In genomic region chr7:158431941-158432347, GRCh38 we compare ENCODE assay signal across 10 cellular contexts.
DNase-seq lines count a peak whose midpoint lies in the region; ATAC-seq and TF ChIP-seq lines count a peak whose summit lies in the region.
"Had no signal": no experiment of that assay in that cellular context is flagged by ENCODE, and none has a peak within 500 bp of the region (broad histone marks: within the 10 kb centered on the region; RNA-seq: fewer than 3 reads in every experiment).

No MANE protein-coding gene starts in this region.

- peak overlapping the region; percentile 42 for H3K27ac ChIP-seq in vagina

- no peak overlapping the region for H3K4me3 Mint-ChIP-seq in activated T-cell treated with anti-CD3 and anti-CD28 coated beads, Interleukin-2, amount 50 U/mL, for 24 hours

- no peak overlapping the region for H3K27ac Mint-ChIP-seq in activated T-cell treated with anti-CD3 and anti-CD28 coated beads, Interleukin-2, amount 50 U/mL, for 24 hours

- H3K9me3 ChIP-seq in mucosa of descending colon, result no peaks in the 10 kb centered on the region
- H3K9me3 ChIP-seq in vagina, result no peaks in the 10 kb centered on the region

- H3K4me1 ChIP-seq in mucosa of descending colon (ENCODE audit: low read depth) (peaks cover 18% of the 10 kb centered on the region), vagina (peaks cover 11% of the 10 kb centered on the region)

- peaks cover 25% of the 10 kb centered on the region for H3K27me3 Mint-ChIP-seq in activated T-cell treated with anti-CD3 and anti-CD28 coated beads, Interleukin-2, amount 50 U/mL, for 24 hours

- H3K9me3 Mint-ChIP-seq in activated T-cell treated with anti-CD3 and anti-CD28 coated beads, Interleukin-2, amount 50 U/mL, for 24 hours, result no peaks in the 10 kb centered on the region

- TF ChIP-seq CTCF in mucosa of descending colon (IDR thresholded peaks at IDR 0.05) (no peak), vagina (IDR thresholded peaks at IDR 0.05) (no peak)

- H3K4me3 ChIP-seq in mucosa of descending colon (no peak overlapping the region), vagina (no peak overlapping the region)

- intact Hi-C loops in mucosa of descending colon (cut with DNase I, micrococcal nuclease) (no loop called here), vagina (cut with DNase I) (no loop called here)

- H3K36me3 ChIP-seq in mucosa of descending colon (ENCODE audit: low read depth) (no peaks in the 10 kb centered on the region), vagina (no peaks in the 10 kb centered on the region)

- no peaks in the 10 kb centered on the region for H3K36me3 Mint-ChIP-seq in activated T-cell treated with anti-CD3 and anti-CD28 coated beads, Interleukin-2, amount 50 U/mL, for 24 hours (ENCODE audit: low read depth)

- DNase-seq in activated T-cell treated with anti-CD3 and anti-CD28 coated beads, Interleukin-2, amount 50 U/mL, for 24 hours, result peak; percentile 6
- no peak for DNase-seq in activated T-cell treated with anti-CD3 and anti-CD28 coated beads, Interleukin-2, amount 50 U/mL, for 1 hour
- DNase-seq in brain pericyte (ENCODE audit: low read depth, low spot score) (peak; percentile 73), mucosa of descending colon (peak in 2 of 3 donors; percentile 50 to 61), vagina (ENCODE audit: extremely low spot score in 2 of 2) (peak in 1 of 2 donors; percentile 94)
- no peak for DNase-seq in central memory CD4-positive, alpha-beta T cell
- DNase-seq: activated CD4-positive, alpha-beta T cell treated with anti-CD3 and anti-CD28 coated beads for 4 hours; stimulated activated CD4-positive, alpha-beta T cell treated with anti-CD3 and anti-CD28 coated beads, Interleukin-12 subunit alpha, Interleukin-12 subunit beta, amount 100 ng/mL, for 4 hours had no signal

- no peaks in the 10 kb centered on the region for H3K27me3 ChIP-seq in vagina

- ATAC-seq in mucosa of descending colon (peak; percentile 68), HG03342 (IDR thresholded peaks at IDR 0.05; ENCODE audit: unreplicated experiment) (no peak), GM18873 (IDR thresholded peaks at IDR 0.05; ENCODE audit: low FRiP score, unreplicated experiment) (no peak)

- no peaks in the 10 kb centered on the region for H3K4me1 Mint-ChIP-seq in activated T-cell treated with anti-CD3 and anti-CD28 coated beads, Interleukin-2, amount 50 U/mL, for 24 hours (ENCODE audit: low read depth)

- no peak for TF ChIP-seq POLR2A in vagina (IDR thresholded peaks at IDR 0.05)

Comparison
In these comparisons a context has a peak if more than half of its experiments do, and no peak if none do; other contexts are left out.
1. DNase-seq: peak in activated T-cell treated with anti-CD3 and anti-CD28 coated beads, Interleukin-2, amount 50 U/mL, for 24 hours (single experiment), brain pericyte (single experiment) and mucosa of descending colon (2 of 3); none in activated T-cell treated with anti-CD3 and anti-CD28 coated beads, Interleukin-2, amount 50 U/mL, for 1 hour (single experiment) and central memory CD4-positive, alpha-beta T cell (single experiment).